Comparison of ENCODE assay signal across 8 cellular contexts in genomic region chr10:30433779-30434272, GRCh38. TPM values are rescaled to one million over a fixed set of nuclear protein-coding genes. Genes with fewer than 3 reads are reported as not detected.
A peak's percentile ranks its signal among the peaks of the same experiment; 100 is the strongest.
DNase-seq lines count a peak whose midpoint lies in the region; ATAC-seq and TF ChIP-seq lines count a peak whose summit lies in the region.

MAP3K8 (plus strand) TSS chr10:30434184; CDS start chr10:30438939, 4,755 bp downstream.

- H3K4me3 ChIP-seq in HUES6 (ENCODE audit: low read depth, low read length) (peak within 1 kb of the TSS; percentile 76), gastroesophageal sphincter (peak within 1 kb of the TSS; percentile 85 to 86)

- peak within 1 kb of the TSS; percentile 67 for H3K27ac Mint-ChIP-seq in activated naive CD4-positive, alpha-beta T cell treated with anti-CD3 and anti-CD28 coated beads for 36 hours

- no CpG with 5 or more reads among the region's 53 CpGs for WGBS in gastroesophageal sphincter (ENCODE audit: low coverage in 1 of 2), 2 donors

- H3K36me3 ChIP-seq in HUES6 (ENCODE audit: control insufficient read depth, insufficient read depth, low read length) (peaks cover 5% of the 10 kb centered on the region; the same call in 1 of the 2 replicates), gastroesophageal sphincter (peaks cover 0 to 2% of the 10 kb centered on the region in 2 donors)

- CTCF ChIA-PET in activated naive CD4-positive, alpha-beta T cell treated with anti-CD3 and anti-CD28 coated beads for 36 hours (lab: Charles Lee) = interaction anchor here (0.6 to 3.0 kb wide), 7 partner anchors 15 to 173 kb away, joined by 3 to 9 read pairs (median 3); no protein-coding TSS in a partner anchor

- DNase-seq in DMS79 (lab: John Stamatoyannopoulos, UW) = peak; percentile 8
- peak; percentile 73 for DNase-seq in SK-N-DZ (ENCODE audit: low spot score)
- DNase-seq in activated naive CD4-positive, alpha-beta T cell treated with anti-CD3 and anti-CD28 coated beads for 36 hours = peak; percentile 87
- DNase-seq in nucleus accumbens (lab: John Stamatoyannopoulos, UW) = peak in 55 of 56 donors; percentile 18 to 87 (median 71)
- DNase-seq in superior temporal gyrus (ENCODE audit: extremely low spot score) = peak; percentile 67

- H3K9me3 Mint-ChIP-seq in activated naive CD4-positive, alpha-beta T cell treated with anti-CD3 and anti-CD28 coated beads for 36 hours = no peaks in the 10 kb centered on the region

- TF ChIP-seq EP300 in gastroesophageal sphincter (IDR thresholded peaks at IDR 0.05) = no peak

- H3K4me3 Mint-ChIP-seq in activated naive CD4-positive, alpha-beta T cell treated with anti-CD3 and anti-CD28 coated beads for 36 hours = peak within 1 kb of the TSS; percentile 84

- H3K9me3 ChIP-seq in HUES6 (ENCODE audit: control insufficient read depth, insufficient read depth, low read depth, low read length) = no peaks in the 10 kb centered on the region
- H3K9me3 ChIP-seq in gastroesophageal sphincter = no peaks in the 10 kb centered on the region

- peak within 1 kb of the TSS; percentile 92 for H3K27ac ChIP-seq in HUES6 (ENCODE audit: low read depth, low read length)
- peak within 1 kb of the TSS; percentile 94 to 100 (median 99) for H3K27ac ChIP-seq in gastroesophageal sphincter

- H3K4me1 ChIP-seq in HUES6 (ENCODE audit: control insufficient read depth, insufficient read depth, low read length) (peaks cover 32% of the 10 kb centered on the region), gastroesophageal sphincter (peaks cover 0 to 58% (median 14%) of the 10 kb centered on the region in 3 donors)

- TF ChIP-seq POLR2A in gastroesophageal sphincter (IDR thresholded peaks at IDR 0.05) = peak; percentile 89 to 95

- no peaks in the 10 kb centered on the region for H3K27me3 Mint-ChIP-seq in activated naive CD4-positive, alpha-beta T cell treated with anti-CD3 and anti-CD28 coated beads for 36 hours (ENCODE audit: low read depth)

- TF ChIP-seq CTCF in gastroesophageal sphincter (IDR thresholded peaks at IDR 0.05) = peak in 1 of 4 experiments; percentile 28

- H3K27me3 ChIP-seq in HUES6 (ENCODE audit: control insufficient read depth, insufficient read depth, low read length) = peaks cover 9% of the 10 kb centered on the region; the same call in 1 of the 2 replicates
- no peaks in the 10 kb centered on the region for H3K27me3 ChIP-seq in gastroesophageal sphincter

- intact Hi-C loops in activated naive CD4-positive, alpha-beta T cell treated with anti-CD3 and anti-CD28 coated beads for 36 hours (cut with micrococcal nuclease) = loop anchor here (1.0 to 10.0 kb wide), 6 partner anchors 16 to 1491 kb away; partner anchors contain the start of genes ARHGAP12 and MTPAP

- peaks cover 17% of the 10 kb centered on the region for H3K36me3 Mint-ChIP-seq in activated naive CD4-positive, alpha-beta T cell treated with anti-CD3 and anti-CD28 coated beads for 36 hours (ENCODE audit: low read depth)

- ATAC-seq in GM21423 (IDR thresholded peaks at IDR 0.05; ENCODE audit: unreplicated experiment) (peak; percentile 59), gastroesophageal sphincter (peak; percentile 87)

- peaks cover 41% of the 10 kb centered on the region for H3K4me1 Mint-ChIP-seq in activated naive CD4-positive, alpha-beta T cell treated with anti-CD3 and anti-CD28 coated beads for 36 hours (ENCODE audit: low read depth)

- peak within 1 kb of the TSS; percentile 54 for H3K9ac ChIP-seq in HUES6 (ENCODE audit: low read length)

RNA-seq across cellular contexts. Expression of gene MAP3K8, which starts in this region (rescaled TPM):
- polyA plus RNA-seq in SK-N-DZ (2014; cell fraction: cytosol; rRNA removed) = 0.14 and 0.39 TPM in 2 replicates
- 0.35 and 1.2 TPM in 2 replicates for polyA plus RNA-seq in SK-N-DZ (2014; cell fraction: nucleus; rRNA removed)
- total RNA-seq in activated naive CD4-positive, alpha-beta T cell treated with anti-CD3 and anti-CD28 coated beads for 36 hours = 10 to 100 TPM; 13.6 to 14.5 TPM
- 10 to 100 TPM; 18.4 to 63.8 (median 28.5) TPM for total RNA-seq in gastroesophageal sphincter

Comparison
In these comparisons a context has a peak if more than half of its experiments do, and no peak if none do; other contexts are left out.
1. Peak in every context shown above with its lines: DNase-seq, ATAC-seq, H3K4me3 ChIP-seq and H3K27ac ChIP-seq.
2. DNase-seq: peak in every context shown above with its lines; median percentile 87 in activated naive CD4-positive, alpha-beta T cell treated with anti-CD3 and anti-CD28 coated beads for 36 hours; 73 in SK-N-DZ; 71 in nucleus accumbens; 67 in superior temporal gyrus; 8 in DMS79.